Comparison of ENCODE assay signal across 12 cellular contexts in genomic region chr10:30637881-30638467, GRCh38. TPM values are rescaled to one million over a fixed set of nuclear protein-coding genes. Genes with fewer than 3 reads are reported as not detected.
DNase-seq lines count a peak whose midpoint lies in the region; ATAC-seq and TF ChIP-seq lines count a peak whose summit lies in the region.
"Had no signal": no experiment of that assay in that cellular context is flagged by ENCODE, and none has a peak within 500 bp of the region (broad histone marks: within the 10 kb centered on the region; RNA-seq: fewer than 3 reads in every experiment).

No MANE protein-coding gene starts in this region.

- no peaks in the 10 kb centered on the region for H3K36me3 Mint-ChIP-seq in activated CD8-positive, alpha-beta T cell treated with anti-CD3 and anti-CD28 coated beads for 36 hours (ENCODE audit: low read depth)
- H3K36me3 Mint-ChIP-seq in activated CD8-positive, alpha-beta T cell treated with anti-CD3 and anti-CD28 coated beads, Interleukin-2, amount 10 ng/mL, durations not matched to agents 7 days and 5 days (ENCODE audit: low read depth), result no peaks in the 10 kb centered on the region
- H3K36me3 Mint-ChIP-seq in osteocyte (ENCODE audit: unreplicated experiment), result no peaks in the 10 kb centered on the region

- no peak overlapping the region for H3K4me3 ChIP-seq in retinal pigment epithelial cell (ENCODE audit: low read length)

- H3K27me3 Mint-ChIP-seq in activated CD8-positive, alpha-beta T cell treated with anti-CD3 and anti-CD28 coated beads for 36 hours, result peaks cover 15% of the 10 kb centered on the region
- H3K27me3 Mint-ChIP-seq in activated CD8-positive, alpha-beta T cell treated with anti-CD3 and anti-CD28 coated beads, Interleukin-2, amount 10 ng/mL, durations not matched to agents 7 days and 5 days (ENCODE audit: low read depth), result peaks cover 36% of the 10 kb centered on the region
- peaks cover 16% of the 10 kb centered on the region for H3K27me3 Mint-ChIP-seq in osteocyte (ENCODE audit: unreplicated experiment)

- ATAC-seq in activated CD8-positive, alpha-beta T cell treated with anti-CD3 and anti-CD28 coated beads for 36 hours, result peak; percentile 96
- no peak for ATAC-seq in activated CD8-positive, alpha-beta T cell treated with anti-CD3 and anti-CD28 coated beads, Interleukin-2, amount 10 ng/mL, durations not matched to agents 7 days and 5 days
- no peak for ATAC-seq in GM19035 (IDR thresholded peaks at IDR 0.05; ENCODE audit: unreplicated experiment)

- POLR2A ChIA-PET in activated CD8-positive, alpha-beta T cell treated with anti-CD3 and anti-CD28 coated beads for 36 hours (lab: Charles Lee), result no interaction called here
- POLR2A ChIA-PET in activated CD8-positive, alpha-beta T cell treated with anti-CD3 and anti-CD28 coated beads, Interleukin-2, amount 10 ng/mL, durations not matched to agents 7 days and 5 days (lab: Charles Lee), result no interaction called here

- H3K9me3 Mint-ChIP-seq in activated CD8-positive, alpha-beta T cell treated with anti-CD3 and anti-CD28 coated beads for 36 hours, result no peaks in the 10 kb centered on the region
- H3K9me3 Mint-ChIP-seq in activated CD8-positive, alpha-beta T cell treated with anti-CD3 and anti-CD28 coated beads, Interleukin-2, amount 10 ng/mL, durations not matched to agents 7 days and 5 days (ENCODE audit: insufficient read depth), result no peaks in the 10 kb centered on the region
- no peaks in the 10 kb centered on the region for H3K9me3 Mint-ChIP-seq in osteocyte (ENCODE audit: unreplicated experiment)

- H3K27ac Mint-ChIP-seq in activated CD8-positive, alpha-beta T cell treated with anti-CD3 and anti-CD28 coated beads for 36 hours, result no peak overlapping the region
- H3K27ac Mint-ChIP-seq in activated CD8-positive, alpha-beta T cell treated with anti-CD3 and anti-CD28 coated beads, Interleukin-2, amount 10 ng/mL, durations not matched to agents 7 days and 5 days, result no peak overlapping the region
- no peak overlapping the region for H3K27ac Mint-ChIP-seq in osteocyte (ENCODE audit: unreplicated experiment)

- CTCF ChIA-PET in activated CD8-positive, alpha-beta T cell treated with anti-CD3 and anti-CD28 coated beads for 36 hours (lab: Charles Lee), result interaction anchor here (0.7 to 4.1 kb wide), 10 partner anchors 9 to 136 kb away, joined by 3 to 33 read pairs (median 4); partner anchors contain the start of gene LYZL2
- CTCF ChIA-PET in activated CD8-positive, alpha-beta T cell treated with anti-CD3 and anti-CD28 coated beads, Interleukin-2, amount 10 ng/mL, durations not matched to agents 7 days and 5 days (lab: Charles Lee), result interaction anchor here (2.5 to 3.5 kb wide), 5 partner anchors 8 to 47 kb away, joined by 13 to 29 read pairs (median 17); partner anchors contain the start of gene LYZL2

- peak; percentile 41 for DNase-seq in activated CD8-positive, alpha-beta T cell treated with anti-CD3 and anti-CD28 coated beads for 36 hours
- no peak for DNase-seq in activated CD8-positive, alpha-beta T cell treated with anti-CD3 and anti-CD28 coated beads, Interleukin-2, amount 10 ng/mL, durations not matched to agents 7 days and 5 days
- DNase-seq in MV-4-11 (lab: John Stamatoyannopoulos, UW) (peak; percentile 46), dermis microvascular lymphatic vessel endothelial cell (ENCODE audit: low read depth in 2 of 2) (peak; percentile 45 to 90), retinal pigment epithelial cell (ENCODE audit: low read depth) (peak; percentile 83), osteocyte (ENCODE audit: extremely low spot score, unreplicated experiment) (no peak), NCI-H2171 (lab: John Stamatoyannopoulos, UW) (no peak)
- DNase-seq: activated CD8-positive, alpha-beta memory T cell treated with anti-CD3 and anti-CD28 coated beads, Interleukin-2, amount 50 U/mL, for 48 hours; BE2C; NCI-H82; stimulated activated naive CD4-positive, alpha-beta T cell treated with Interleukin-2 at 50 U/mL for 16 hours had no signal

- H3K4me1 Mint-ChIP-seq in activated CD8-positive, alpha-beta T cell treated with anti-CD3 and anti-CD28 coated beads for 36 hours (ENCODE audit: low read depth), result peaks cover 4% of the 10 kb centered on the region
- no peaks in the 10 kb centered on the region for H3K4me1 Mint-ChIP-seq in activated CD8-positive, alpha-beta T cell treated with anti-CD3 and anti-CD28 coated beads, Interleukin-2, amount 10 ng/mL, durations not matched to agents 7 days and 5 days (ENCODE audit: low read depth)
- H3K4me1 Mint-ChIP-seq in osteocyte (ENCODE audit: unreplicated experiment), result peaks cover 2% of the 10 kb centered on the region

- no peak overlapping the region for H3K4me3 Mint-ChIP-seq in activated CD8-positive, alpha-beta T cell treated with anti-CD3 and anti-CD28 coated beads for 36 hours
- H3K4me3 Mint-ChIP-seq in activated CD8-positive, alpha-beta T cell treated with anti-CD3 and anti-CD28 coated beads, Interleukin-2, amount 10 ng/mL, durations not matched to agents 7 days and 5 days, result no peak overlapping the region
- no peak overlapping the region for H3K4me3 Mint-ChIP-seq in osteocyte (ENCODE audit: unreplicated experiment)

- intact Hi-C loops in activated CD8-positive, alpha-beta T cell treated with anti-CD3 and anti-CD28 coated beads for 36 hours (cut with micrococcal nuclease), result no loop called here

- TF ChIP-seq CTCF in activated CD8-positive, alpha-beta T cell treated with anti-CD3 and anti-CD28 coated beads for 36 hours (IDR thresholded peaks at IDR 0.05), result no peak
- TF ChIP-seq CTCF in retinal pigment epithelial cell (conservative IDR thresholded peaks at IDR 0.05; ENCODE audit: low read depth, low read length) (no peak), osteocyte (IDR thresholded peaks at IDR 0.05) (no peak)

RNA-seq across cellular contexts. Expression of gene LYZL2, which starts 8.4 kb away (rescaled TPM):
- total RNA-seq in activated CD8-positive, alpha-beta T cell treated with anti-CD3 and anti-CD28 coated beads for 36 hours, result not detected
- not detected for total RNA-seq in activated CD8-positive, alpha-beta T cell treated with anti-CD3 and anti-CD28 coated beads, Interleukin-2, amount 10 ng/mL, durations not matched to agents 7 days and 5 days
- total RNA-seq in dermis microvascular lymphatic vessel endothelial cell (not detected in 2 replicates), osteocyte (not detected in 2 replicates)

Comparison
In these comparisons a context has a peak if more than half of its experiments do, and no peak if none do; other contexts are left out.
1. DNase-seq: peak in activated CD8-positive, alpha-beta T cell treated with anti-CD3 and anti-CD28 coated beads for 36 hours (single experiment), MV-4-11 (single experiment), dermis microvascular lymphatic vessel endothelial cell (2 of 2) and retinal pigment epithelial cell (single experiment); none in activated CD8-positive, alpha-beta T cell treated with anti-CD3 and anti-CD28 coated beads, Interleukin-2, amount 10 ng/mL, durations not matched to agents 7 days and 5 days (single experiment), osteocyte (single experiment) and NCI-H2171 (single experiment).